ENCODE assay signal across 3 cellular contexts in the genomic region with DNA sequence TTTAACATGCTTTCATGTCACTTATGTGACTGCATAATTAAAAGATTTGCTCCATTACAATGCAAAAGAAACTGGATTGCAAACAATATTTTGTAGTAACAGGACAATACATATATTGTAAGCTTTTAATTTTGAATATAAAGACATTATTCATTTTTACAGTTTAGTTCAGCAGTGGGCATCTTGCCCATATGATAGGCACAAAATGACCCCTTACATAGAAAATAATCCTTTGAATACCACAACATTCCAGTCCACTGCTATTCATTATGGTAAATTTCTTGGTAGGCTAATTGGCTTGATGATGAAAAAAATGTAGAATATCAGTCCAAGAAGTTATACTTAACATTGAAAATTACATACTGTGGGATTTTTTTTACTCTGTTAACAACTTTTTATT.
"Had no signal": no experiment of that assay in that cellular context is flagged by ENCODE, and none has a peak within 500 bp of the region (broad histone marks: within the 10 kb centered on the region; RNA-seq: fewer than 3 reads in every experiment).

No MANE protein-coding gene starts in this region.

- ATAC-seq: GM12878 had no signal

- DNase-seq: GDM1, GF-D8 had no signal

- H3K4me3 ChIP-seq: GM12878 had no signal
